ENCODE assay signal across 14 cellular contexts in the genomic region with DNA sequence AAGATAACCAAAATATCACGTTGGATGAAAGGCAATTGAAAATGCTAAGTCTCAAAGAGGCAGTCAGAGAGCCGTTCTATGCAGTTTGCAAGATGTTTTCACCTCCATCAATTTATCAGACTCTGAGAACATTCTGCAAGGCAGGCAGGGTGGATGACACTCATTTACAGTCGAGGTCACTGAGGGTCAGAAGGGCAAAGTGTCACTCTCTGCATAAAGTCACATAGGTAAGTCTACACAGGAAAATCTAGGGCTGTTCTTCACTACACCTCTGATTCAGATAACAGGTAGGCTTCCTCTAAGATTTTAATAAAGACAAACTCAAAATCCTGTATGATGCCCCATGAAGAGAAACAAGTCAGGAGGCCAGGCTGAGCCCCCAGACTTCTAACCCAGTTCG. TPM values are rescaled to one million over a fixed set of nuclear protein-coding genes. Genes with fewer than 3 reads are reported as not detected.
DNase-seq lines count a peak whose midpoint lies in the region; TF ChIP-seq lines count a peak whose summit lies in the region.
"Had no signal": no experiment of that assay in that cellular context is flagged by ENCODE, and none has a peak within 500 bp of the region (broad histone marks: within the 10 kb centered on the region; RNA-seq: fewer than 3 reads in every experiment).

No MANE protein-coding gene starts in this region.

- no peak overlapping the region for H3K27ac Mint-ChIP-seq in activated naive CD4-positive, alpha-beta T cell treated with anti-CD3 and anti-CD28 coated beads, Interleukin-2, amount 50 U/mL, for 24 hours
- H3K27ac Mint-ChIP-seq in mesothelial cell of epicardium = peak overlapping the region; percentile 96

- no peaks in the 10 kb centered on the region for H3K9me3 Mint-ChIP-seq in activated naive CD4-positive, alpha-beta T cell treated with anti-CD3 and anti-CD28 coated beads, Interleukin-2, amount 50 U/mL, for 24 hours
- no peaks in the 10 kb centered on the region for H3K9me3 Mint-ChIP-seq in mesothelial cell of epicardium

- no peaks in the 10 kb centered on the region for H3K27me3 Mint-ChIP-seq in activated naive CD4-positive, alpha-beta T cell treated with anti-CD3 and anti-CD28 coated beads, Interleukin-2, amount 50 U/mL, for 24 hours
- no peaks in the 10 kb centered on the region for H3K27me3 Mint-ChIP-seq in mesothelial cell of epicardium (ENCODE audit: low read depth)

- peaks cover 40% of the 10 kb centered on the region for H3K4me1 Mint-ChIP-seq in activated naive CD4-positive, alpha-beta T cell treated with anti-CD3 and anti-CD28 coated beads, Interleukin-2, amount 50 U/mL, for 24 hours
- peaks cover 26% of the 10 kb centered on the region for H3K4me1 Mint-ChIP-seq in mesothelial cell of epicardium

- no peaks in the 10 kb centered on the region for H3K36me3 Mint-ChIP-seq in activated naive CD4-positive, alpha-beta T cell treated with anti-CD3 and anti-CD28 coated beads, Interleukin-2, amount 50 U/mL, for 24 hours
- H3K36me3 Mint-ChIP-seq in mesothelial cell of epicardium = no peaks in the 10 kb centered on the region

- no peak for TF ChIP-seq CTCF in breast epithelium (IDR thresholded peaks at IDR 0.05)
- no peak for TF ChIP-seq CTCF in mesothelial cell of epicardium (IDR thresholded peaks at IDR 0.05; ENCODE audit: unreplicated experiment)
- TF ChIP-seq CTCF in tibial artery (IDR thresholded peaks at IDR 0.05) = no peak

- H3K9me3 ChIP-seq in breast epithelium (no peaks in the 10 kb centered on the region), tibial artery (no peaks in the 10 kb centered on the region)
- H3K9me3 ChIP-seq: testis had no signal

- H3K27ac ChIP-seq in breast epithelium (peak overlapping the region; percentile 85 to 97), tibial artery (peak overlapping the region; percentile 94 to 98)

- no peak overlapping the region for H3K4me3 ChIP-seq in breast epithelium
- peak overlapping the region in 1 of 2 donors; percentile 99 for H3K4me3 ChIP-seq in tibial artery

- no peak for DNase-seq in activated naive CD4-positive, alpha-beta T cell treated with anti-CD3 and anti-CD28 coated beads, Interleukin-2, amount 50 U/mL, for 16 hours
- DNase-seq in breast epithelium (ENCODE audit: low spot score in 2 of 2) (no peak), mesothelial cell of epicardium (ENCODE audit: low spot score in 2 of 2, unreplicated experiment in 2 of 2) (no peak), tibial artery (no peak), NCI-H446 treated with DMSO at 0.1 percent for 48 hours (lab: John Stamatoyannopoulos, UW) (no peak), mucosa of gallbladder (ENCODE audit: low spot score) (no peak), AG20443 (ENCODE audit: low spot score) (no peak)
- DNase-seq: activated T-cell treated with anti-CD3 and anti-CD28 coated beads, Interleukin-2, amount 50 U/mL, for 1 hour; central memory CD4-positive, alpha-beta T cell; DND-41; KG1; kidney had no signal

- TF ChIP-seq POLR2A in breast epithelium (IDR thresholded peaks at IDR 0.05) = no peak

- H3K36me3 ChIP-seq in breast epithelium (no peaks in the 10 kb centered on the region), tibial artery (no peaks in the 10 kb centered on the region)

- H3K27me3 ChIP-seq in breast epithelium (no peaks in the 10 kb centered on the region), tibial artery (no peaks in the 10 kb centered on the region)
- H3K27me3 ChIP-seq: testis had no signal

- peak overlapping the region; percentile 93 for H3K4me3 Mint-ChIP-seq in activated naive CD4-positive, alpha-beta T cell treated with anti-CD3 and anti-CD28 coated beads, Interleukin-2, amount 50 U/mL, for 24 hours
- peak overlapping the region; percentile 80 for H3K4me3 Mint-ChIP-seq in mesothelial cell of epicardium

- H3K4me1 ChIP-seq in breast epithelium (no peaks in the 10 kb centered on the region), tibial artery (peaks cover 0 to 42% (median 9%) of the 10 kb centered on the region in 4 donors)

- intact Hi-C loops in breast epithelium (cut with DNase I; ENCODE audit: low total_unique reads) = no loop called here
- intact Hi-C loops in tibial artery (cut with DNase I; ENCODE audit: low total_unique reads) = loop anchor here (10.0 kb wide), 2 partner anchors 62 to 238 kb away; no protein-coding TSS in a partner anchor

RNA-seq across cellular contexts. Expression of a gene that starts 1.4 kb away (rescaled TPM):
- total RNA-seq in breast epithelium (10 to 100 TPM; 24.2 to 38.9 (median 26.2) TPM), mesothelial cell of epicardium (33.1 to 35.6 TPM (median 35.3 TPM) in 3 replicates), mucosa of gallbladder (54.8 TPM)
